In the genomic region with DNA sequence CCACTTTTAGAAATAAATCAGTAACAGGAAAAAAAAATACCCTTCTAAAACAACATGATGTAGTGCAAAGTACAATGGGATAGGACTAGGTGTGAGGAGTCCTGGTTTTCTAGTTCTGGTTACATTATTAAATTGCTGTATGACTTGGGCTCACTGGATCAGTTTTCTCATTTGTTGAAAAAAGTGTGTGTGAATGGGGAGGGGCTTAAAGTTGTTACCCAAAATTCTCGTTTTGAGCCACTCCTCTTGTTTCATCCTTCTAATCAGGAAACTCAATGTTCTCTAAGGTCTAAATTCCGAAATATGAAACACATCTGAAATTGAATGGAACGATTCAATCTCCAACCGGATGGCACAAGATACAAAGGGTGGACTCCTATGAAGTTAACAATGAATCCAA, we compare ENCODE assay signal across 8 cellular contexts. TPM values are rescaled to one million over a fixed set of nuclear protein-coding genes. Genes with fewer than 3 reads are reported as not detected.
DNase-seq lines count a peak whose midpoint lies in the region; ATAC-seq and TF ChIP-seq lines count a peak whose summit lies in the region.

No MANE protein-coding gene starts in this region.

- no peaks in the 10 kb centered on the region for H3F3A ChIP-seq in PC-3 (ENCODE audit: low read length, unreplicated experiment)

- BruUV-seq in PC-3 (replicated peaks; lab: Mats Ljungman, UMichigan), result no TSS peak

- H3K27me3 ChIP-seq in PC-3 (ENCODE audit: low read length) (no peaks in the 10 kb centered on the region), prostate gland (replicated peaks; ENCODE audit: insufficient read depth) (no peaks in the 10 kb centered on the region)

- H3K9me2 ChIP-seq in PC-3 (replicated peaks; ENCODE audit: low read length), result no peaks in the 10 kb centered on the region

- TF ChIP-seq POLR2A in prostate gland (IDR thresholded peaks at IDR 0.05), result no peak

- in situ Hi-C loops in KBM-7 (cut with MboI; ENCODE audit: low pct_unique_long_range_greater_than_20kb, low sequenced_read_pairs), result no loop called here

- H4K20me1 ChIP-seq in PC-3 (ENCODE audit: low read length), result peaks cover 41% of the 10 kb centered on the region

- DNase-seq in GM10248 (ENCODE audit: extremely low spot score), result peak; percentile 18
- no peak for DNase-seq in PC-3
- DNase-seq in epithelial cell of prostate (ENCODE audit: low read depth, low spot score), result no peak
- no peak for DNase-seq in prostate gland (ENCODE audit: low spot score)
- DNase-seq in inferior parietal cortex (ENCODE audit: extremely low spot score), result no peak
- no peak for DNase-seq in KBM-7
- no peak for DNase-seq in stimulated activated naive CD4-positive, alpha-beta T cell (lab: John Stamatoyannopoulos, UW)

- POLR2A ChIA-PET in GM10248 (lab: Yijun Ruan, JAX) (no interaction called here), PC-3 (lab: Charles Lee; ENCODE audit: unreplicated experiment) (interaction anchor here (0.7 kb wide), 1 partner anchor 20 kb away, joined by 6 read pairs; no protein-coding TSS in a partner anchor)

- H3K27ac ChIP-seq in PC-3 (ENCODE audit: low read length) (0 out of 2 replicates have a peak overlapping the region, but pooled peaks have one; percentile 87), epithelial cell of prostate (peak overlapping the region; percentile 98), prostate gland (peak overlapping the region; percentile 95 to 97)

- H3K79me2 ChIP-seq in PC-3 (ENCODE audit: low read length), result peaks cover 86% of the 10 kb centered on the region

- CTCF ChIA-PET in GM10248 (lab: Yijun Ruan, JAX), result interaction anchor here (1.6 to 1.7 kb wide), 3 partner anchors 8 to 50 kb away, joined by 3 to 5 read pairs (median 5); no protein-coding TSS in a partner anchor
- CTCF ChIA-PET in PC-3 (lab: Charles Lee), result interaction anchor here (0.6 kb wide), 1 partner anchor 125 kb away, joined by 4 read pairs; no protein-coding TSS in a partner anchor

- H3K4me2 ChIP-seq in PC-3 (ENCODE audit: low read length), result peak overlapping the region; percentile 80

- no peaks in the 10 kb centered on the region for H3K9me3 ChIP-seq in PC-3 (ENCODE audit: low read length)
- H3K9me3 ChIP-seq in prostate gland, result no peaks in the 10 kb centered on the region

- intact Hi-C loops in PC-3 (cut with micrococcal nuclease) (loop anchor here (1.0 to 5.0 kb wide), 3 partner anchors 20 to 35 kb away; no protein-coding TSS in a partner anchor), prostate gland (cut with DNase I) (no loop called here)

- ATAC-seq in PC-3 (no peak), GM19397 (IDR thresholded peaks at IDR 0.05; ENCODE audit: unreplicated experiment) (no peak)

- 6% methylated on average over 4 of the region's 4 CpGs for WGBS in prostate gland

- H2AFZ ChIP-seq in PC-3 (ENCODE audit: low read length), result 0 out of 2 replicates have a peak overlapping the region, but pooled peaks have one; percentile 1

- H3K4me3 ChIP-seq in PC-3 (ENCODE audit: low read length) (peak overlapping the region; percentile 98), prostate gland (peak overlapping the region; percentile 85 to 88)

- TF ChIP-seq CTCF in GM10248 (IDR thresholded peaks at IDR 0.05; ENCODE audit: control extremely low read depth, extremely low read depth, low read depth, missing control alignments) (no peak), PC-3 (conservative IDR thresholded peaks at IDR 0.05; ENCODE audit: low read depth, low read length) (no peak), prostate gland (IDR thresholded peaks at IDR 0.05) (no peak)

- H3K36me3 ChIP-seq in PC-3 (ENCODE audit: low read depth, low read length) (no peaks in the 10 kb centered on the region), prostate gland (no peaks in the 10 kb centered on the region)

- peak overlapping the region; percentile 95 for H3K9ac ChIP-seq in PC-3 (ENCODE audit: low read length)

- H3K4me1 ChIP-seq in PC-3 (ENCODE audit: insufficient read depth, low read length) (peaks cover 29% of the 10 kb centered on the region), prostate gland (replicated peaks) (no peaks in the 10 kb centered on the region)

RNA-seq across cellular contexts. Expression of a gene that starts 1.7 kb away (rescaled TPM):
- total RNA-seq in PC-3 (2014; rRNA removed) (8.5 and 10.9 TPM in 2 replicates), prostate gland (10 to 100 TPM; 37.7 to 64.9 TPM)
